10 cellular contexts compared by ENCODE assay signal in the genomic region with DNA sequence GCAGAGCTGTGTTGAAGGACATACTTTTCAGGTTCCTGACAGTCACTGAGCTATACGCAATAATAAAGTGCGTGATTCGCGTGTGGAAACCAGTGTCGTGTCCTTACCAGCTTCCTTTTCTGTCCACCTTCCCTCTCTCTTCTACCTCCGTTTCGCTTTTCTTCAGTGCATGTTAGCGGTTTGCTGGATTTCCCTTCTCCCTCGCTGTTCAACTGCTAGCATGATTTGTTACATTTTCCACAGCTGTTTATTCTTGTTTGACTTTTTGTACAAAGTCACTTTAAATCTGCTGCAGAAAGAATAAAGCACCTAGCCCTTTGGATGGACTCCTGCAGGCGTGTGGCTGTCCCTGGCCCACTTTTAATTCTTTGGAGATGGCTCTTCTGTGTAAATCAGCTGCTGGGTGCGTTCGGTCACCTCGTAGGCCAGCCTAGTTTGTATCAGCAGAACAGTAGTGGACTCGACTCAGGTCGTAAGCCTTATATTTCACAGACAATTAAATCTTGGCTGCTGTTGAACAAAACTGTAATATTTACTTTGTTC. TPM values are rescaled to one million over a fixed set of nuclear protein-coding genes. Genes with fewer than 3 reads are reported as not detected.
DNase-seq lines count a peak whose midpoint lies in the region; ATAC-seq and TF ChIP-seq lines count a peak whose summit lies in the region.
"Had no signal": no experiment of that assay in that cellular context is flagged by ENCODE, and none has a peak within 500 bp of the region (broad histone marks: within the 10 kb centered on the region; RNA-seq: fewer than 3 reads in every experiment).

No MANE protein-coding gene starts in this region.

- ATAC-seq in natural killer cell treated with Interleukin-12 subunit alpha and Interleukin-12 subunit beta and Interleukin-15 and Interleukin-18, amount 100 ng/mL, for 72 hours: no peak
- ATAC-seq in GM21576 (IDR thresholded peaks at IDR 0.05; ENCODE audit: unreplicated experiment): no peak

- H3K4me3 Mint-ChIP-seq in dendritic cell treated with granulocyte-macrophage colony-stimulating factor and Interleukin-4, amounts not matched to agents 40 ng/mL and 50 ng/mL, for 4 days: peak overlapping the region; percentile 74
- H3K4me3 Mint-ChIP-seq in natural killer cell treated with Interleukin-12 subunit alpha and Interleukin-12 subunit beta and Interleukin-15 and Interleukin-18, amount 100 ng/mL, for 72 hours: peak overlapping the region; percentile 53

- no peak for TF ChIP-seq CTCF in AG10803 (conservative IDR thresholded peaks at IDR 0.05; ENCODE audit: low read length)

- H3K4me1 Mint-ChIP-seq in dendritic cell treated with granulocyte-macrophage colony-stimulating factor and Interleukin-4, amounts not matched to agents 40 ng/mL and 50 ng/mL, for 4 days (ENCODE audit: low read depth): peaks cover 25% of the 10 kb centered on the region
- peaks cover 6 to 9% of the 10 kb centered on the region in 2 donors for H3K4me1 Mint-ChIP-seq in natural killer cell treated with Interleukin-12 subunit alpha and Interleukin-12 subunit beta and Interleukin-15 and Interleukin-18, amount 100 ng/mL, for 72 hours (ENCODE audit: low read depth in 2 of 2)

- H3K4me1 ChIP-seq in HUES48 (ENCODE audit: control insufficient read depth, insufficient read depth, low read length): peaks cover 9% of the 10 kb centered on the region

- peaks cover 84% of the 10 kb centered on the region for H3K27me3 Mint-ChIP-seq in dendritic cell treated with granulocyte-macrophage colony-stimulating factor and Interleukin-4, amounts not matched to agents 40 ng/mL and 50 ng/mL, for 4 days
- H3K27me3 Mint-ChIP-seq in natural killer cell treated with Interleukin-12 subunit alpha and Interleukin-12 subunit beta and Interleukin-15 and Interleukin-18, amount 100 ng/mL, for 72 hours: peaks cover 48 to 65% of the 10 kb centered on the region in 2 donors

- H3K27me3 ChIP-seq in HUES48 (ENCODE audit: control insufficient read depth, insufficient read depth, low read length): peaks cover 96% of the 10 kb centered on the region

- intact Hi-C loops in dendritic cell treated with granulocyte-macrophage colony-stimulating factor and Interleukin-4, amounts not matched to agents 40 ng/mL and 50 ng/mL, for 4 days (cut with micrococcal nuclease): no loop called here

- DNase-seq in AG10803 (ENCODE audit: low read depth) (no peak), putamen (ENCODE audit: low spot score) (no peak), NCI-H526 treated with DMSO at 0.1 percent for 48 hours (lab: John Stamatoyannopoulos, UW) (no peak)
- DNase-seq in natural killer cell treated with Interleukin-12 subunit alpha and Interleukin-12 subunit beta and Interleukin-15 and Interleukin-18, amount 100 ng/mL, for 72 hours (ENCODE audit: low spot score): no peak
- DNase-seq in central memory CD4-positive, alpha-beta T cell: no peak
- DNase-seq: foreskin melanocyte had no signal

- H3K9ac ChIP-seq in HUES48 (ENCODE audit: low read depth, low read length): no peak overlapping the region

- no peak overlapping the region for H3K27ac ChIP-seq in HUES48 (ENCODE audit: low read depth, low read length)
- H3K27ac ChIP-seq: VCaP had no signal

- no peaks in the 10 kb centered on the region for H3K36me3 ChIP-seq in HUES48 (ENCODE audit: control insufficient read depth, insufficient read depth, low read length)

- no peak overlapping the region for H3K27ac Mint-ChIP-seq in dendritic cell treated with granulocyte-macrophage colony-stimulating factor and Interleukin-4, amounts not matched to agents 40 ng/mL and 50 ng/mL, for 4 days
- no peak overlapping the region for H3K27ac Mint-ChIP-seq in natural killer cell treated with Interleukin-12 subunit alpha and Interleukin-12 subunit beta and Interleukin-15 and Interleukin-18, amount 100 ng/mL, for 72 hours

- no peaks in the 10 kb centered on the region for H3K36me3 Mint-ChIP-seq in dendritic cell treated with granulocyte-macrophage colony-stimulating factor and Interleukin-4, amounts not matched to agents 40 ng/mL and 50 ng/mL, for 4 days (ENCODE audit: low read depth)
- peaks cover 12% of the 10 kb centered on the region for H3K36me3 Mint-ChIP-seq in natural killer cell treated with Interleukin-12 subunit alpha and Interleukin-12 subunit beta and Interleukin-15 and Interleukin-18, amount 100 ng/mL, for 72 hours

- H3K4me3 ChIP-seq in AG10803 (ENCODE audit: low read length) (peak overlapping the region; percentile 61), HUES48 (ENCODE audit: low read depth, low read length) (peak overlapping the region; percentile 50)

- H3K9me3 Mint-ChIP-seq in dendritic cell treated with granulocyte-macrophage colony-stimulating factor and Interleukin-4, amounts not matched to agents 40 ng/mL and 50 ng/mL, for 4 days: no peaks in the 10 kb centered on the region
- H3K9me3 Mint-ChIP-seq in natural killer cell treated with Interleukin-12 subunit alpha and Interleukin-12 subunit beta and Interleukin-15 and Interleukin-18, amount 100 ng/mL, for 72 hours: peaks cover 4% of the 10 kb centered on the region

- H3K9me3 ChIP-seq in HUES48 (ENCODE audit: control insufficient read depth, insufficient read depth, low read length): no peaks in the 10 kb centered on the region

RNA-seq across cellular contexts. Expression of a gene that starts 8.9 kb away (rescaled TPM):
- not detected for total RNA-seq in natural killer cell treated with Interleukin-12 subunit alpha and Interleukin-12 subunit beta and Interleukin-15 and Interleukin-18, amount 100 ng/mL, for 72 hours
